In genomic region chr15:44712108-44713005, GRCh38 we compare ENCODE assay signal across 8 cellular contexts. TPM values are rescaled to one million over a fixed set of nuclear protein-coding genes. Genes with fewer than 3 reads are reported as not detected.
DNase-seq lines count a peak whose midpoint lies in the region; ATAC-seq and TF ChIP-seq lines count a peak whose summit lies in the region.

No MANE protein-coding gene starts in this region.

- POLR2A ChIA-PET in A673 (lab: Charles Lee; ENCODE audit: low non-redundant PET) (interaction anchor here (0.6 to 1.9 kb wide), 6 partner anchors 15 to 120 kb away, joined by 3 to 6 read pairs (median 4); no protein-coding TSS in a partner anchor), activated B cell treated with CpG ODN at 0.5 μM for 24 hours (lab: Charles Lee) (interaction anchor here (0.6 to 24.4 kb wide), 19 partner anchors 17 to 489 kb away, joined by 3 to 2387 read pairs (median 7); partner anchors contain the start of genes EIF3J, SPG11 and TRIM69)

- H3K4me3 Mint-ChIP-seq in activated B cell treated with CpG ODN at 0.5 μM for 24 hours = peak overlapping the region; percentile 99

- peaks cover 76% of the 10 kb centered on the region for H3K36me3 Mint-ChIP-seq in activated B cell treated with CpG ODN at 0.5 μM for 24 hours (ENCODE audit: low read depth)

- peak; percentile 15 for ATAC-seq in GM19023 (IDR thresholded peaks at IDR 0.05; ENCODE audit: unreplicated experiment)
- peak; percentile 21 for ATAC-seq in activated B cell treated with CpG ODN at 0.5 μM for 24 hours (ENCODE audit: low read depth)

- H3K27me3 Mint-ChIP-seq in activated B cell treated with CpG ODN at 0.5 μM for 24 hours = no peaks in the 10 kb centered on the region

- H3K9me3 Mint-ChIP-seq in activated B cell treated with CpG ODN at 0.5 μM for 24 hours = no peaks in the 10 kb centered on the region

- H3K4me1 Mint-ChIP-seq in activated B cell treated with CpG ODN at 0.5 μM for 24 hours = peaks cover 61% of the 10 kb centered on the region

- peak overlapping the region; percentile 94 for H3K27ac ChIP-seq in A673 (ENCODE audit: low read depth, low read length, poor library complexity, severe bottlenecking)
- H3K27ac ChIP-seq in coronary artery = peak overlapping the region; percentile 96 to 99
- H3K27ac ChIP-seq in layer of hippocampus (ENCODE audit: low read depth, low read length) = peak overlapping the region; percentile 97

- TSS peak; percentile 66 for BruUV-seq in A673 (replicated peaks; lab: Mats Ljungman, UMichigan)

- H3K4me1 ChIP-seq in A673 (ENCODE audit: insufficient read depth, low read length, poor library complexity, severe bottlenecking) = peaks cover 30% of the 10 kb centered on the region

- peak; percentile 89 for DNase-seq in A673 (ENCODE audit: low spot score)
- DNase-seq in NCI-H2227 treated with DMSO at 0.1 percent for 48 hours (lab: John Stamatoyannopoulos, UW) = peak; percentile 35
- DNase-seq in activated B cell treated with CpG ODN at 0.5 μM for 24 hours = no peak
- peak; percentile 82 for DNase-seq in coronary artery (ENCODE audit: low spot score)
- peak; percentile 41 to 60 for DNase-seq in stimulated activated CD4-positive, alpha-beta T cell treated with anti-CD3 and anti-CD28 coated beads, Interleukin-1b, Interleukin-23, amount 100 ng/mL, for 4 hours (ENCODE audit: low read depth in 2 of 2)
- DNase-seq in NCI-H187 treated with DMSO at 0.1 percent for 48 hours (lab: John Stamatoyannopoulos, UW) = no peak

- no peaks in the 10 kb centered on the region for H3K9me3 ChIP-seq in A673 (ENCODE audit: low read depth, low read length, poor library complexity, severe bottlenecking)

- H3K4me3 ChIP-seq in A673 (ENCODE audit: low read depth, low read length, poor library complexity, severe bottlenecking) (peak overlapping the region; percentile 88), coronary artery (peak overlapping the region; percentile 94)

- CTCF ChIA-PET in A673 (lab: Charles Lee) (interaction anchor here (0.8 to 2.4 kb wide), 2 partner anchors 14 to 128 kb away, joined by 8 read pairs; no protein-coding TSS in a partner anchor), activated B cell treated with CpG ODN at 0.5 μM for 24 hours (lab: Charles Lee) (interaction anchor here (1.6 to 16.4 kb wide), 5 partner anchors 10 to 47 kb away, joined by 3 to 239 read pairs (median 96); partner anchors contain the start of genes SPG11 and TRIM69)

- peak overlapping the region; percentile 100 for H3K27ac Mint-ChIP-seq in activated B cell treated with CpG ODN at 0.5 μM for 24 hours

- TF ChIP-seq CTCF in A673 (conservative IDR thresholded peaks at IDR 0.05; ENCODE audit: low read depth, low read length) = no peak
- no peak for TF ChIP-seq CTCF in activated B cell treated with CpG ODN at 0.5 μM for 24 hours (IDR thresholded peaks at IDR 0.05)
- TF ChIP-seq CTCF in coronary artery (IDR thresholded peaks at IDR 0.05) = no peak

- peaks cover 34% of the 10 kb centered on the region for H3K36me3 ChIP-seq in A673 (ENCODE audit: insufficient read depth, low read length, poor library complexity, severe bottlenecking)

- no peaks in the 10 kb centered on the region for H3K27me3 ChIP-seq in A673 (replicated peaks; ENCODE audit: insufficient read depth, low read depth, low read length, poor library complexity)
- H3K27me3 ChIP-seq in layer of hippocampus (ENCODE audit: control insufficient read depth, insufficient read depth, low read length) = no peaks in the 10 kb centered on the region

- intact Hi-C loops in A673 (cut with micrococcal nuclease; ENCODE audit: unreplicated experiment) (loop anchor here (2.0 to 5.0 kb wide), 2 partner anchors 50 to 66 kb away; partner anchors contain the start of gene SPG11), activated B cell treated with CpG ODN at 0.5 μM for 24 hours (cut with micrococcal nuclease) (loop anchor here (5.0 kb wide), 1 partner anchor 325 kb away; no protein-coding TSS in a partner anchor)

RNA-seq across cellular contexts. Expression of gene B2M, which starts 1.0 kb away (rescaled TPM):
- total RNA-seq in A673 (2021) (1,596 and 1,873 TPM in 2 replicates), activated B cell treated with CpG ODN at 0.5 μM for 24 hours (3,396 and 3,707 TPM in 2 replicates)

RNA-seq across cellular contexts. Expression of gene PATL2, which starts 1.2 kb away (rescaled TPM):
- total RNA-seq in A673 (2021) = 1.2 and 1.6 TPM in 2 replicates
- total RNA-seq in activated B cell treated with CpG ODN at 0.5 μM for 24 hours = 19.8 and 27.2 TPM in 2 replicates

RNA-seq across cellular contexts. Expression of gene TRIM69, which starts 24.0 kb away (rescaled TPM):
- total RNA-seq in A673 (2021) (61.0 and 64.4 TPM in 2 replicates), activated B cell treated with CpG ODN at 0.5 μM for 24 hours (30.8 and 35.4 TPM in 2 replicates)

RNA-seq across cellular contexts. Expression of gene SPG11, which starts 48.9 kb away (rescaled TPM):
- 55.4 and 68.5 TPM in 2 replicates for total RNA-seq in A673 (2021)
- 132 and 161 TPM in 2 replicates for total RNA-seq in activated B cell treated with CpG ODN at 0.5 μM for 24 hours

Comparison
In these comparisons a context has a peak if more than half of its experiments do, and no peak if none do; other contexts are left out.
1. DNase-seq: peak in A673 (single experiment), NCI-H2227 treated with DMSO at 0.1 percent for 48 hours (single experiment), coronary artery (single experiment) and stimulated activated CD4-positive, alpha-beta T cell treated with anti-CD3 and anti-CD28 coated beads, Interleukin-1b, Interleukin-23, amount 100 ng/mL, for 4 hours (2 of 2); none in activated B cell treated with CpG ODN at 0.5 μM for 24 hours (single experiment) and NCI-H187 treated with DMSO at 0.1 percent for 48 hours (single experiment).
2. Peak in every context shown above with its lines, with median percentiles within 50 percentile points of each other: H3K27ac ChIP-seq.